Comparison of ENCODE assay signal across 7 cellular contexts in the genomic region with DNA sequence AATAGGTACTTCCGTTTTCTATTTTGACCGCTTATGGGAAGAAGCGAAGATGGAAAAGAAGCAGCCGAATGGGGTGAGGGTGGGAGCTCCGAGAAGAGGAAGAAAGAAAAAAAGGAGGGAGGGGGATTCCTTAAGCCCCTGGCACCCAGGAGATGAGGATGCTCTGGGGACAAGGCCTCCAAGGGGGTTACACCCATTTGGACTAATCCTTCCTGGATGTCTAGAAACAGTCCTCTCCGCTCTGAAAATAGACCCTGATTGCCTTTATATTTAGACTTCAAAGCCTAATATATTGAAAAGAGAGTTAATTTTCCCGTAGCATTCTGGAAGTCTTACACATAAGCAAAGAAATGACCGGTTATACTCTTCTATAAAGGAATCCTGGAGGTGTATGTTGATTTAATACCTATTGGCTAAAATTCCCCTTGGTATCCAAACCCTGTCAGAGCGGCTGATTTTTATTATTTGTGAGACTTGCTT. TPM values are rescaled to one million over a fixed set of nuclear protein-coding genes. Genes with fewer than 3 reads are reported as not detected.
DNase-seq lines count a peak whose midpoint lies in the region; ATAC-seq lines count a peak whose summit lies in the region.

No MANE protein-coding gene starts in this region.

- H3K9ac ChIP-seq in HUES6 (ENCODE audit: low read length), result peak overlapping the region; percentile 58

- H3K9me3 ChIP-seq in HUES6 (ENCODE audit: control insufficient read depth, insufficient read depth, low read depth, low read length) (no peaks in the 10 kb centered on the region), iPS-18c (ENCODE audit: control insufficient read depth, insufficient read depth, low read length) (no peaks in the 10 kb centered on the region)

- peak overlapping the region; percentile 97 for H3K4me3 ChIP-seq in HUES6 (ENCODE audit: low read depth, low read length)
- peak overlapping the region; percentile 80 for H3K4me3 ChIP-seq in iPS-18c (ENCODE audit: insufficient read depth, low read depth, low read length)

- H3K27me3 Mint-ChIP-seq in activated T-helper 2 cell treated with anti-CD3 and anti-CD28 coated beads, Interferon-gamma antibody, Interleukin-2, Interleukin-4, amounts not matched to agents 10 μg/mL and 5 μg/mL and 100 μg/mL, durations not matched to agents 14 hours and 24 hours and 36 hours (ENCODE audit: low read depth), result peaks cover 82% of the 10 kb centered on the region
- peaks cover 23 to 34% of the 10 kb centered on the region in 2 donors for H3K27me3 Mint-ChIP-seq in stimulated activated naive B cell treated with anti-CD40 and anti-IgM and Interleukin-4, amounts not matched to agents 10 μg/mL and 1 μg/mL and 100 μg/mL, for 72 hours

- intact Hi-C loops in activated T-helper 2 cell treated with anti-CD3 and anti-CD28 coated beads, Interferon-gamma antibody, Interleukin-2, Interleukin-4, amounts not matched to agents 10 μg/mL and 5 μg/mL and 100 μg/mL, durations not matched to agents 14 hours and 24 hours and 36 hours (cut with micrococcal nuclease), result loop anchor here (2.0 kb wide), 1 partner anchor 14 kb away; no protein-coding TSS in a partner anchor

- no peaks in the 10 kb centered on the region for H3K9me3 Mint-ChIP-seq in activated T-helper 2 cell treated with anti-CD3 and anti-CD28 coated beads, Interferon-gamma antibody, Interleukin-2, Interleukin-4, amounts not matched to agents 10 μg/mL and 5 μg/mL and 100 μg/mL, durations not matched to agents 14 hours and 24 hours and 36 hours
- H3K9me3 Mint-ChIP-seq in stimulated activated naive B cell treated with anti-CD40 and anti-IgM and Interleukin-4, amounts not matched to agents 10 μg/mL and 1 μg/mL and 100 μg/mL, for 72 hours, result no peaks in the 10 kb centered on the region

- DNase-seq in activated T-helper 2 cell treated with anti-CD3 and anti-CD28 coated beads, Interferon-gamma antibody, Interleukin-2, Interleukin-4, amounts not matched to agents 10 μg/mL and 5 μg/mL and 100 μg/mL, durations not matched to agents 14 hours and 24 hours and 36 hours (ENCODE audit: low spot score), result no peak
- no peak for DNase-seq in stimulated activated naive B cell treated with anti-CD40 and anti-IgM and Interleukin-4, amounts not matched to agents 10 μg/mL and 1 μg/mL and 100 μg/mL, for 72 hours

- H3K4me1 ChIP-seq in HUES6 (ENCODE audit: control insufficient read depth, insufficient read depth, low read length), result no peaks in the 10 kb centered on the region; the same call in 1 of the 2 replicates

- ATAC-seq in stimulated activated naive B cell treated with anti-CD40 and anti-IgM and Interleukin-4, amounts not matched to agents 10 μg/mL and 1 μg/mL and 100 μg/mL, for 72 hours (replicated peaks), result no peak
- ATAC-seq in GM19452 (IDR thresholded peaks at IDR 0.05; ENCODE audit: unreplicated experiment) (no peak), HG03571 (IDR thresholded peaks at IDR 0.05; ENCODE audit: unreplicated experiment) (no peak), HG03432 (IDR thresholded peaks at IDR 0.05; ENCODE audit: unreplicated experiment) (no peak)

- no peaks in the 10 kb centered on the region for H3K36me3 Mint-ChIP-seq in activated T-helper 2 cell treated with anti-CD3 and anti-CD28 coated beads, Interferon-gamma antibody, Interleukin-2, Interleukin-4, amounts not matched to agents 10 μg/mL and 5 μg/mL and 100 μg/mL, durations not matched to agents 14 hours and 24 hours and 36 hours (ENCODE audit: low read depth)
- peaks cover 0 to 4% of the 10 kb centered on the region in 2 donors for H3K36me3 Mint-ChIP-seq in stimulated activated naive B cell treated with anti-CD40 and anti-IgM and Interleukin-4, amounts not matched to agents 10 μg/mL and 1 μg/mL and 100 μg/mL, for 72 hours

- no peaks in the 10 kb centered on the region for H3K36me3 ChIP-seq in HUES6 (ENCODE audit: control insufficient read depth, insufficient read depth, low read length)

- H3K27ac ChIP-seq in HUES6 (ENCODE audit: low read depth, low read length), result no peak overlapping the region; the same call in 1 of the 2 replicates

- H3K27ac Mint-ChIP-seq in activated T-helper 2 cell treated with anti-CD3 and anti-CD28 coated beads, Interferon-gamma antibody, Interleukin-2, Interleukin-4, amounts not matched to agents 10 μg/mL and 5 μg/mL and 100 μg/mL, durations not matched to agents 14 hours and 24 hours and 36 hours, result no peak overlapping the region
- peak overlapping the region; percentile 93 for H3K27ac Mint-ChIP-seq in stimulated activated naive B cell treated with anti-CD40 and anti-IgM and Interleukin-4, amounts not matched to agents 10 μg/mL and 1 μg/mL and 100 μg/mL, for 72 hours

- peaks cover 48% of the 10 kb centered on the region for H3K27me3 ChIP-seq in HUES6 (ENCODE audit: control insufficient read depth, insufficient read depth, low read length)

- peak overlapping the region; percentile 78 for H3K4me3 Mint-ChIP-seq in activated T-helper 2 cell treated with anti-CD3 and anti-CD28 coated beads, Interferon-gamma antibody, Interleukin-2, Interleukin-4, amounts not matched to agents 10 μg/mL and 5 μg/mL and 100 μg/mL, durations not matched to agents 14 hours and 24 hours and 36 hours (ENCODE audit: low read depth)
- peak overlapping the region; percentile 92 to 96 for H3K4me3 Mint-ChIP-seq in stimulated activated naive B cell treated with anti-CD40 and anti-IgM and Interleukin-4, amounts not matched to agents 10 μg/mL and 1 μg/mL and 100 μg/mL, for 72 hours

- peaks cover 12% of the 10 kb centered on the region for H3K4me1 Mint-ChIP-seq in activated T-helper 2 cell treated with anti-CD3 and anti-CD28 coated beads, Interferon-gamma antibody, Interleukin-2, Interleukin-4, amounts not matched to agents 10 μg/mL and 5 μg/mL and 100 μg/mL, durations not matched to agents 14 hours and 24 hours and 36 hours (ENCODE audit: low read depth)
- peaks cover 8 to 15% of the 10 kb centered on the region in 2 donors for H3K4me1 Mint-ChIP-seq in stimulated activated naive B cell treated with anti-CD40 and anti-IgM and Interleukin-4, amounts not matched to agents 10 μg/mL and 1 μg/mL and 100 μg/mL, for 72 hours

RNA-seq across cellular contexts. Expression of a gene that starts 0.7 kb away (rescaled TPM):
- not detected in 2 replicates for total RNA-seq in activated T-helper 2 cell treated with anti-CD3 and anti-CD28 coated beads, Interferon-gamma antibody, Interleukin-2, Interleukin-4, amounts not matched to agents 10 μg/mL and 5 μg/mL and 100 μg/mL, durations not matched to agents 14 hours and 24 hours and 36 hours

RNA-seq across cellular contexts. Expression of a gene that starts 13.2 kb away (rescaled TPM):
- 69.1 and 73.4 TPM in 2 replicates for total RNA-seq in activated T-helper 2 cell treated with anti-CD3 and anti-CD28 coated beads, Interferon-gamma antibody, Interleukin-2, Interleukin-4, amounts not matched to agents 10 μg/mL and 5 μg/mL and 100 μg/mL, durations not matched to agents 14 hours and 24 hours and 36 hours
